In genomic region chr16:72428611-72429376, GRCh38 we compare ENCODE assay signal across 25 cellular contexts.
A peak's percentile ranks its signal among the peaks of the same experiment; 100 is the strongest.
DNase-seq lines count a peak whose midpoint lies in the region; ATAC-seq and TF ChIP-seq lines count a peak whose summit lies in the region.
"Had no signal": no experiment of that assay in that cellular context is flagged by ENCODE, and none has a peak within 500 bp of the region (broad histone marks: within the 10 kb centered on the region; RNA-seq: fewer than 3 reads in every experiment).

No MANE protein-coding gene starts in this region.

- H3K9me3 ChIP-seq in adrenal gland (replicated peaks in 1 of 3) = peaks cover 3 to 7% (median 7%) of the 10 kb centered on the region in 3 donors
- H3K9me3 ChIP-seq: tibial artery had no signal

- H3K27ac ChIP-seq in adrenal gland = no peak overlapping the region
- H3K27ac ChIP-seq: PC-9, tibial artery, VCaP had no signal

- peak; percentile 67 for DNase-seq in NCI-H345 (lab: John Stamatoyannopoulos, UW)
- DNase-seq in astrocyte of the cerebellum (ENCODE audit: low read depth) = no peak
- peak; percentile 90 for DNase-seq in inferior parietal cortex (ENCODE audit: extremely low spot score)
- DNase-seq in putamen (ENCODE audit: low spot score) = peak; percentile 97
- no peak for DNase-seq in T-helper 2 cell
- DNase-seq in NCI-H82 treated with DMSO at 0.1 percent for 48 hours (lab: John Stamatoyannopoulos, UW; ENCODE audit: unreplicated experiment) = no peak
- no peak for DNase-seq in adrenal gland
- DNase-seq: activated CD4-positive, alpha-beta T cell treated with anti-CD3 and anti-CD28 coated beads, Interleukin-2, amount 10 ng/mL, durations not matched to agents 24 days and 14 days; activated effector memory CD4-positive, alpha-beta T cell treated with anti-CD3 and anti-CD28 coated beads, Interleukin-2, amount 50 U/mL, for 16 hours; activated naive CD8-positive, alpha-beta T cell treated with anti-CD3 and anti-CD28 coated beads for 36 hours; activated T-cell treated with anti-CD3 and anti-CD28 coated beads, Interleukin-2, amount 50 U/mL, for 1 hour; effector CD8-positive, alpha-beta T cell; EL; glutamatergic neuron; NCI-H1105; NCI-H2029; NCI-H226; PC-9; Right ventricle myocardium superior; stimulated activated naive CD8-positive, alpha-beta T cell treated with anti-CD3 and anti-CD28 coated beads, Interleukin-15, Interleukin-2, amounts not matched to agents 100 U/mL and 50 U/mL, for 24 hours; T-helper 9 cell; tibial artery had no signal

- no peaks in the 10 kb centered on the region for H3K27me3 ChIP-seq in adrenal gland
- H3K27me3 ChIP-seq: tibial artery had no signal

- H3K36me3 ChIP-seq in adrenal gland (replicated peaks in 1 of 2) = no peaks in the 10 kb centered on the region
- H3K36me3 ChIP-seq: tibial artery had no signal

- peak overlapping the region; percentile 7 for H3K4me3 ChIP-seq in astrocyte of the cerebellum (ENCODE audit: low read depth, low read length)
- no peak overlapping the region for H3K4me3 ChIP-seq in adrenal gland
- H3K4me3 ChIP-seq: PC-9, tibial artery had no signal

- 88 to 91% (median 90%) methylated on average over 10 of the region's 10 CpGs for WGBS in adrenal gland, 4 donors

- in situ Hi-C loops in astrocyte of the cerebellum (cut with HindIII; ENCODE audit: low sequenced_read_pairs) = no loop called here

- H3K4me1 ChIP-seq in adrenal gland (replicated peaks in 1 of 2) = no peaks in the 10 kb centered on the region
- H3K4me1 ChIP-seq: tibial artery had no signal

- intact Hi-C loops in adrenal gland (cut with DNase I) = no loop called here

- no peak for TF ChIP-seq POLR2A in adrenal gland (IDR thresholded peaks at IDR 0.05)

- ATAC-seq in HG02678 (IDR thresholded peaks at IDR 0.05; ENCODE audit: unreplicated experiment) = no peak
- ATAC-seq: HCT116; stimulated activated naive CD8-positive, alpha-beta T cell treated with anti-CD3 and anti-CD28 coated beads, Interleukin-15, Interleukin-2, amounts not matched to agents 100 U/mL and 50 U/mL, for 24 hours had no signal

- TF ChIP-seq CTCF in astrocyte of the cerebellum (IDR thresholded peaks at IDR 0.05; ENCODE audit: low read depth, low read length, missing control alignments) (peak; percentile 63), adrenal gland (IDR thresholded peaks at IDR 0.05) (no peak)

Comparison
In these comparisons a context has a peak if more than half of its experiments do, and no peak if none do; other contexts are left out.
1. DNase-seq: peak in NCI-H345 (single experiment), inferior parietal cortex (single experiment) and putamen (single experiment); none in astrocyte of the cerebellum (single experiment), T-helper 2 cell (0 of 5), NCI-H82 treated with DMSO at 0.1 percent for 48 hours (single experiment) and adrenal gland (0 of 7).